ENCODE assay signal across 12 cellular contexts in genomic region chr2:2542966-2543555, GRCh38.
DNase-seq lines count a peak whose midpoint lies in the region; ATAC-seq and TF ChIP-seq lines count a peak whose summit lies in the region.
"Had no signal": no experiment of that assay in that cellular context is flagged by ENCODE, and none has a peak within 500 bp of the region (broad histone marks: within the 10 kb centered on the region; RNA-seq: fewer than 3 reads in every experiment).

No MANE protein-coding gene starts in this region.

- intact Hi-C loops in head of caudate nucleus (cut with DNase I) = no loop called here

- H3K4me3 ChIP-seq in H7 (ENCODE audit: insufficient read depth, low read depth, low read length) = no peak overlapping the region
- H3K4me3 ChIP-seq: BLaER1 had no signal

- no peaks in the 10 kb centered on the region for H3K36me3 Mint-ChIP-seq in progenitor cell of endocrine pancreas (ENCODE audit: insufficient read depth)

- peak overlapping the region; percentile 17 for H3K27ac Mint-ChIP-seq in progenitor cell of endocrine pancreas

- no peaks in the 10 kb centered on the region for H3K36me3 ChIP-seq in H7 (replicated peaks; ENCODE audit: control insufficient read depth, insufficient read depth, low read length)
- H3K36me3 ChIP-seq: BLaER1 had no signal

- DNase-seq in H7 = peak; percentile 73
- peak; percentile 97 for DNase-seq in NCI-H345 treated with DMSO at 0.1 percent for 48 hours (lab: John Stamatoyannopoulos, UW; ENCODE audit: unreplicated experiment)
- peak in 38 of 42 donors; percentile 25 to 73 (median 56) for DNase-seq in head of caudate nucleus
- no peak for DNase-seq in progenitor cell of endocrine pancreas (ENCODE audit: low spot score, unreplicated experiment)
- DNase-seq in activated CD4-positive, alpha-beta T cell treated with anti-CD3 and anti-CD28 coated beads for 1 hour = no peak
- DNase-seq: activated T-cell treated with anti-CD3 and anti-CD28 coated beads, Interleukin-2, amount 50 U/mL, for 1 hour; NCI-H524 treated with DMSO at 0.1 percent for 48 hours; occipital lobe had no signal

- ATAC-seq in GM21526 (IDR thresholded peaks at IDR 0.05; ENCODE audit: low FRiP score, unreplicated experiment) (no peak), GM21786 (IDR thresholded peaks at IDR 0.05; ENCODE audit: unreplicated experiment) (no peak), GM18907 (IDR thresholded peaks at IDR 0.05; ENCODE audit: unreplicated experiment) (no peak)

- peaks cover 16% of the 10 kb centered on the region for H3K27me3 Mint-ChIP-seq in progenitor cell of endocrine pancreas

- no peak overlapping the region for H3K4me3 Mint-ChIP-seq in progenitor cell of endocrine pancreas (ENCODE audit: low read depth)

- TF ChIP-seq CTCF in progenitor cell of endocrine pancreas (IDR thresholded peaks at IDR 0.05; ENCODE audit: unreplicated experiment) = no peak

- H3K9me3 Mint-ChIP-seq in progenitor cell of endocrine pancreas (ENCODE audit: low read depth) = no peaks in the 10 kb centered on the region

- H3K27me3 ChIP-seq in H7 (ENCODE audit: control insufficient read depth, insufficient read depth, low read length) = no peaks in the 10 kb centered on the region
- H3K27me3 ChIP-seq: BLaER1 had no signal

- H3K4me1 Mint-ChIP-seq in progenitor cell of endocrine pancreas (ENCODE audit: low read depth) = peaks cover 3% of the 10 kb centered on the region

Comparison
In these comparisons a context has a peak if more than half of its experiments do, and no peak if none do; other contexts are left out.
1. DNase-seq: peak in H7 (single experiment), NCI-H345 treated with DMSO at 0.1 percent for 48 hours (single experiment) and head of caudate nucleus (38 of 42); none in progenitor cell of endocrine pancreas (single experiment) and activated CD4-positive, alpha-beta T cell treated with anti-CD3 and anti-CD28 coated beads for 1 hour (single experiment).